In the genomic region with DNA sequence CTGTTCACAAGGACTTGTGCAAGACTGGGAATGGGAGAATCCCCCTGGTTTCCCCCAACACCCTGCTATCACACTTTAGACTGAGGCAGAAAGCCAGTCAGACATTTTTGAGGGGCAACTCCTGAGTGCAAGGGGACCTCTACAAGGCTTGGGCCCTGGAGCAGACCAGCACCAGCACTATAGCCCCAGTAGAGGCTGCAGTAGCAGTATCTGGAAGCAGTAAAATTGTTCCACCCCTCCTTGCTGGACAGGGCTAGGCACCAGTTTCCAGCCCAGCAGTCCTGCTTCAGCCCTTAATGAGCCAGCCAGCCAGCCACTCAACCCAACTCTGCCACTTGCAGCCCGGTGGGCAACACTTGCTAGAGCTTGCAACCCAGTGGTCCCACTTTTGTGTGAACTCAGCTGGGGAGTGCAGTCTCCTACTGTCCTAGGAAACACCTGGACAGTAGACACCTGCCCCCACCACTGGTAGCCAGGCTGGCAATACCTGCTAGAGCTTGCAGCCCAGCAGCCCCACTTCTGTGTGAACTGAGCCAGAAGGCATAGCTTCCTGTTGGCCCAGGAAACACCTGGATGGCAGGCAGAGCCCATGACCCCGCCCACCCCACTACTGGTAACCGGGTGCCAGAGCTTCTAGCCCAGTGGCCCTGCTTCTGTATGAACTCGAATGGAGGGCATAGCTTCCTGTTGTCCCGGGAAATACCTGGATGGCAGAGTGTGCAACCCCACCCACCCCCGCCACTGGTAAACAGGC, we compare ENCODE assay signal across 21 cellular contexts.
DNase-seq lines count a peak whose midpoint lies in the region; ATAC-seq lines count a peak whose summit lies in the region.
"Had no signal": no experiment of that assay in that cellular context is flagged by ENCODE, and none has a peak within 500 bp of the region (broad histone marks: within the 10 kb centered on the region; RNA-seq: fewer than 3 reads in every experiment).

No MANE protein-coding gene starts in this region.

- H3K4me2 ChIP-seq in BLaER1 treated with 17β-estradiol and CSF1 and Interleukin-3, amounts not matched to agents 10 nM and 100 nM: peak overlapping the region; percentile 26 to 87 (median 84)

- H3K27me3 ChIP-seq in BLaER1 treated with 17β-estradiol and CSF1 and Interleukin-3, amounts not matched to agents 10 nM and 100 nM: no peaks in the 10 kb centered on the region
- H3K27me3 ChIP-seq: ascending aorta, MG63, tibial artery had no signal

- intact Hi-C loops in left colon (cut with DNase I, micrococcal nuclease): no loop called here

- H3K36me3 ChIP-seq in BLaER1 treated with 17β-estradiol and CSF1 and Interleukin-3, amounts not matched to agents 10 nM and 100 nM: no peaks in the 10 kb centered on the region
- H3K36me3 ChIP-seq: ascending aorta, MG63, tibial artery had no signal

- ATAC-seq in left colon: peak; percentile 75
- no peak for ATAC-seq in HG03280 (IDR thresholded peaks at IDR 0.05; ENCODE audit: unreplicated experiment)
- ATAC-seq: CD8-positive, alpha-beta T cell; right cardiac atrium; T-cell had no signal

- DNase-seq in HT-29 (ENCODE audit: low spot score) (peak; percentile 38), UCSD-AML1 (lab: John Stamatoyannopoulos, UW; ENCODE audit: unreplicated experiment) (peak; percentile 20), left colon (peak in 1 of 2 donors; percentile 52), NCI-H510A treated with DMSO at 0.1 percent for 48 hours (lab: John Stamatoyannopoulos, UW) (no peak), SKM-1 treated with dmso at 0.1 percent for 144 hours (lab: John Stamatoyannopoulos, UW; ENCODE audit: unreplicated experiment) (no peak), T1000 (lab: John Stamatoyannopoulos, UW) (no peak)
- DNase-seq: activated CD4-positive, alpha-beta memory T cell treated with anti-CD3 and anti-CD28 coated beads, Interleukin-2, amount 10 ng/mL, durations not matched to agents 7 days and 5 days; activated T-cell treated with anti-CD3 and anti-CD28 coated beads, Interleukin-2, amount 50 U/mL, for 1 hour; CD8-positive, alpha-beta T cell; effector memory CD4-positive, alpha-beta T cell; GM23248; MG63; NCI-H1694 treated with DMSO at 0.1 percent for 48 hours; NCI-H345; right cardiac atrium; SHP77 treated with DMSO at 0.1 percent for 48 hours; tibial artery had no signal

- no peaks in the 10 kb centered on the region for H4K20me1 ChIP-seq in BLaER1 treated with 17β-estradiol and CSF1 and Interleukin-3, amounts not matched to agents 10 nM and 100 nM

- H3K4me1 ChIP-seq in BLaER1 treated with 17β-estradiol and CSF1 and Interleukin-3, amounts not matched to agents 10 nM and 100 nM: peaks cover 13 to 44% (median 33%) of the 10 kb centered on the region in 10 experiments
- H3K4me1 ChIP-seq: ascending aorta, tibial artery had no signal

- H3K4me3 ChIP-seq in BLaER1 treated with 17β-estradiol and CSF1 and Interleukin-3, amounts not matched to agents 10 nM and 100 nM: peak overlapping the region in 2 of 10 experiments; percentile 25 to 27; a peak in 4 of 20 replicates
- H3K4me3 ChIP-seq: ascending aorta, GM23248, MG63, tibial artery had no signal

- peaks cover 13 to 21% (median 16%) of the 10 kb centered on the region in 11 experiments for H3K9me3 ChIP-seq in BLaER1 treated with 17β-estradiol and CSF1 and Interleukin-3, amounts not matched to agents 10 nM and 100 nM (replicated peaks in 1 of 11)
- H3K9me3 ChIP-seq: ascending aorta, MG63, tibial artery had no signal

- peak overlapping the region in 8 of 11 experiments; percentile 46 to 82 (median 69); a peak in 16 of 22 replicates for H3K27ac ChIP-seq in BLaER1 treated with 17β-estradiol and CSF1 and Interleukin-3, amounts not matched to agents 10 nM and 100 nM
- H3K27ac ChIP-seq: ascending aorta, GM23248, tibial artery had no signal

- H3K9ac ChIP-seq in BLaER1 treated with 17β-estradiol and CSF1 and Interleukin-3, amounts not matched to agents 10 nM and 100 nM: peak overlapping the region in 5 of 11 experiments; percentile 26 to 71 (median 62); a peak in 9 of 22 replicates
- H3K9ac ChIP-seq: GM23248 had no signal

Comparison
In these comparisons a context has a peak if more than half of its experiments do, and no peak if none do; other contexts are left out.
1. DNase-seq: peak in HT-29 (single experiment) and UCSD-AML1 (single experiment); none in NCI-H510A treated with DMSO at 0.1 percent for 48 hours (single experiment), SKM-1 treated with dmso at 0.1 percent for 144 hours (single experiment) and T1000 (single experiment).